In the genomic region with DNA sequence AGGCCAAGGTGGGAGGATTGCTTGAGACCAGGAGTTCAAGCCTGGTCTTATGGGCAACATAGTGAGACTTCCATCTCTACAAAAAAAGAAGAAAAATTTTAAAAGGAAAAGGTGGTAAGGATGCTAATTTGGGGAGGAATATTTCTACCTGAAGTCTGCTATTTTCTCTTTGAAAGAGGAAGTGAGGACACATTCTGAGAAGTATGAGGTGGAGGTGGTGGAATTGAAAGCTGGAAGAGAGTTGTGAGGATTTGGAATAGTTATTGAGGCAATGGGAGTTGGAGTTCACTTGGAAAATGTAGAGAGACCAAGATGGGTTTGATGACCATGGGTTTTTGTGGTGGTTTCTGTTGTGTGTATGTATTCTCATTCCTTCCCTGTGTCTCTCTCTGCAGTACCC, we compare ENCODE assay signal across 2 cellular contexts.
TF ChIP-seq lines count a peak whose summit lies in the region.

No MANE protein-coding gene starts in this region.

TF ChIP-seq in IMR-90, 13 proteins besides CTCF, POLR2A, EP300 and RAD21:
- no peak for TF ChIP-seq SMC3 (IDR thresholded peaks at IDR 0.05; ENCODE audit: low read depth, low read length)
- no peak for TF ChIP-seq RCOR1 (IDR thresholded peaks at IDR 0.05; ENCODE audit: insufficient replicate concordance, low read length)
- TF ChIP-seq RFX5 (IDR thresholded peaks at IDR 0.05; ENCODE audit: low read depth, low read length): no peak

TF ChIP-seq in GM12878, 131 proteins besides CTCF, POLR2A, EP300 and RAD21:
- no peak for TF ChIP-seq RAD51 (IDR thresholded peaks at IDR 0.05)
- TF ChIP-seq, protein P1, sequence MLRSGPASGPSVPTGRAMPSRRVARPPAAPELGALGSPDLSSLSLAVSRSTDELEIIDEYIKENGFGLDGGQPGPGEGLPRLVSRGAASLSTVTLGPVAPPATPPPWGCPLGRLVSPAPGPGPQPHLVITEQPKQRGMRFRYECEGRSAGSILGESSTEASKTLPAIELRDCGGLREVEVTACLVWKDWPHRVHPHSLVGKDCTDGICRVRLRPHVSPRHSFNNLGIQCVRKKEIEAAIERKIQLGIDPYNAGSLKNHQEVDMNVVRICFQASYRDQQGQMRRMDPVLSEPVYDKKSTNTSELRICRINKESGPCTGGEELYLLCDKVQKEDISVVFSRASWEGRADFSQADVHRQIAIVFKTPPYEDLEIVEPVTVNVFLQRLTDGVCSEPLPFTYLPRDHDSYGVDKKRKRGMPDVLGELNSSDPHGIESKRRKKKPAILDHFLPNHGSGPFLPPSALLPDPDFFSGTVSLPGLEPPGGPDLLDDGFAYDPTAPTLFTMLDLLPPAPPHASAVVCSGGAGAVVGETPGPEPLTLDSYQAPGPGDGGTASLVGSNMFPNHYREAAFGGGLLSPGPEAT (IDR thresholded peaks at IDR 0.05; ENCODE audit: low read depth): peak; percentile 17; the same call in 1 of the 2 replicates
- peak; percentile 53; the same call in 1 of the 2 replicates for TF ChIP-seq SPI1 (IDR thresholded peaks at IDR 0.05; ENCODE audit: borderline replicate concordance, insufficient read depth, low read depth, low read length)
- TF ChIP-seq IKZF2 (IDR thresholded peaks at IDR 0.05): peak in 1 of 2 experiments; percentile 39; a peak in 1 of 4 replicates
